8 cellular contexts compared by ENCODE assay signal in genomic region chr6:62283828-62284411, GRCh38. TPM values are rescaled to one million over a fixed set of nuclear protein-coding genes. Genes with fewer than 3 reads are reported as not detected.
DNase-seq lines count a peak whose midpoint lies in the region; ATAC-seq, FAIRE-seq and TF ChIP-seq lines count a peak whose summit lies in the region.

No MANE protein-coding gene starts in this region.

- DNase-seq in GM19239 (ENCODE audit: insufficient read length, low spot score) = no peak
- DNase-seq in RPMI7951 (ENCODE audit: low read depth) = peak; percentile 3
- peak; percentile 6 for DNase-seq in germinal center (ENCODE audit: low spot score)
- DNase-seq in superior temporal gyrus (ENCODE audit: extremely low spot score) = peak; percentile 91
- DNase-seq in MG63 = no peak
- DNase-seq in NCI-H1436 (lab: John Stamatoyannopoulos, UW) = no peak

- H3K9me3 ChIP-seq in MG63 = no peaks in the 10 kb centered on the region

- H3K36me3 ChIP-seq in MG63 = no peaks in the 10 kb centered on the region

- TF ChIP-seq CTCF in 22Rv1 (IDR thresholded peaks at IDR 0.05) = peak; percentile 86

- H3K27ac ChIP-seq in 22Rv1 = no peak overlapping the region

- no peak for ATAC-seq in GM18907 (IDR thresholded peaks at IDR 0.05; ENCODE audit: unreplicated experiment)

- FAIRE-seq in GM19239 (lab: Jason Lieb, UNC) = peak; percentile 76

- no peak overlapping the region for H3K4me3 ChIP-seq in MG63

- 0 out of 2 replicates have a peak, but pooled peaks cover 5% of the 10 kb centered on the region for H3K27me3 ChIP-seq in MG63

RNA-seq across cellular contexts. Expression of gene KHDRBS2, which starts 2.1 kb away (rescaled TPM):
- total RNA-seq in RPMI7951 (2014; rRNA removed; shearing (Covaris generic)) = not detected in 2 replicates
- total RNA-seq in MG63 (2014; rRNA removed; shearing (Covaris generic); ENCODE audit: low replicate concordance) = not detected in 2 replicates

Comparison
In these comparisons a context has a peak if more than half of its experiments do, and no peak if none do; other contexts are left out.
1. DNase-seq: peak in RPMI7951 (single experiment), germinal center (single experiment) and superior temporal gyrus (single experiment); none in GM19239 (single experiment), MG63 (single experiment) and NCI-H1436 (single experiment).